17 cellular contexts compared by ENCODE assay signal in the genomic region with DNA sequence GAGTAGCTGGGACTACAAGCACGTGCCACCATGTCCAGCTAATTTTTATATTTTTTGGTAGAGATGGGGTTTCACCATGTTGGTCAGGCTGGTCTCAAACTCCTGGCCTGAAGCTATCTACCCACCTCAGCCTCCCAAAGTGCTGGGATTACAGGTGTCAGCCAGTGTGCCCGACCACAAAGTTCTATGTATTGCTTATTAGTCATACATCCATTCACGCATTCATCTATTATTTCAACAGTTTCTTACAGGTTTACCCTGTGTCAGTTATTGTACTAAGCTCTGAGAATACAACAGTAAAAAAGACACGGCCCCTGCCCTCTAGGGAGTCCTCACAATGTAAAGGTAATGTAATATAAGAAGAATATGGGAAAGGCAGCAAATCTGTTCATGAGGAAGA.
DNase-seq lines count a peak whose midpoint lies in the region; ATAC-seq and TF ChIP-seq lines count a peak whose summit lies in the region.
"Had no signal": no experiment of that assay in that cellular context is flagged by ENCODE, and none has a peak within 500 bp of the region (broad histone marks: within the 10 kb centered on the region; RNA-seq: fewer than 3 reads in every experiment).

No MANE protein-coding gene starts in this region.

- no peaks in the 10 kb centered on the region for H3K4me1 Mint-ChIP-seq in MCF 10A (ENCODE audit: insufficient read depth, unreplicated experiment)

- no peak overlapping the region for H2BK5ac ChIP-seq in mesendoderm (ENCODE audit: low read length)

- H3K56ac ChIP-seq in mesendoderm (ENCODE audit: low read length), result no peak overlapping the region

- H2BK15ac ChIP-seq in mesendoderm (replicated peaks; ENCODE audit: low read depth), result no peak overlapping the region

- H3K9me3 ChIP-seq in breast epithelium (no peaks in the 10 kb centered on the region), RWPE2 (ENCODE audit: severe bottlenecking) (no peaks in the 10 kb centered on the region)
- H3K9me3 ChIP-seq: BE2C had no signal

- DNase-seq in MCF 10A (ENCODE audit: unreplicated experiment) (peak; percentile 18), breast epithelium (ENCODE audit: low spot score in 2 of 2) (no peak), HT1080 (ENCODE audit: low read depth) (peak; percentile 9), RWPE2 (ENCODE audit: low spot score) (no peak), epithelial cell of esophagus (ENCODE audit: low read depth) (peak; percentile 32), HUDEP-2 (lab: John Stamatoyannopoulos, UW; ENCODE audit: unreplicated experiment in 76 of 76) (no peak), mesendoderm (no peak)
- DNase-seq: ACHN; BE2C; C1 segment of cervical spinal cord; CD4-positive, CD25-positive, alpha-beta regulatory T cell; CD8-positive, alpha-beta memory T cell; COR-L47; DMS 273 treated with DMSO at 0.1 percent for 48 hours; GDM1; H9 had no signal

- no TSS peak for BruUV-seq in MCF 10A (replicated peaks; lab: Mats Ljungman, UMichigan)

- peak; percentile 27; the same call in 1 of the 3 replicates for ATAC-seq in RWPE2 (ENCODE audit: low read depth)
- no peak for ATAC-seq in GM19035 (IDR thresholded peaks at IDR 0.05; ENCODE audit: unreplicated experiment)

- H4K8ac ChIP-seq in mesendoderm (ENCODE audit: low read depth, low read length), result no peak overlapping the region

- H3K9ac ChIP-seq in mesendoderm (ENCODE audit: low read length), result no peak overlapping the region

- H3K4me1 ChIP-seq in breast epithelium (no peaks in the 10 kb centered on the region), RWPE2 (ENCODE audit: insufficient read depth, poor library complexity, severe bottlenecking) (no peaks in the 10 kb centered on the region), mesendoderm (ENCODE audit: control insufficient read depth, low read depth, low read length) (no peaks in the 10 kb centered on the region)
- H3K4me1 ChIP-seq: BE2C had no signal

- no peaks in the 10 kb centered on the region for H3K79me2 ChIP-seq in mesendoderm (ENCODE audit: control insufficient read depth, insufficient read depth, low read length)

- no peak for TF ChIP-seq CTCF in MCF 10A (IDR thresholded peaks at IDR 0.05; ENCODE audit: unreplicated experiment)
- TF ChIP-seq CTCF in breast epithelium (IDR thresholded peaks at IDR 0.05), result no peak
- TF ChIP-seq CTCF in RWPE2 (IDR thresholded peaks at IDR 0.05; ENCODE audit: poor library complexity, severe bottlenecking), result no peak
- TF ChIP-seq CTCF in epithelial cell of esophagus (IDR thresholded peaks at IDR 0.05; ENCODE audit: insufficient read depth, low read depth, low read length, missing control alignments), result no peak

- no peak overlapping the region for H3K23ac ChIP-seq in mesendoderm (ENCODE audit: low read length)

- no peak overlapping the region for H3K27ac ChIP-seq in breast epithelium
- no peak overlapping the region for H3K27ac ChIP-seq in RWPE2 (ENCODE audit: poor library complexity, severe bottlenecking)
- no peak overlapping the region for H3K27ac ChIP-seq in mesendoderm (ENCODE audit: low read depth, low read length)

- no peaks in the 10 kb centered on the region for H3K27me3 Mint-ChIP-seq in MCF 10A (ENCODE audit: insufficient read depth, unreplicated experiment)
- H3K27me3 Mint-ChIP-seq: CD4-positive, CD25-positive, alpha-beta regulatory T cell; CD8-positive, alpha-beta memory T cell had no signal

- H3K4me3 ChIP-seq in breast epithelium (no peak overlapping the region), RWPE2 (ENCODE audit: severe bottlenecking) (no peak overlapping the region), epithelial cell of esophagus (ENCODE audit: low read length) (no peak overlapping the region), mesendoderm (ENCODE audit: low read length) (no peak overlapping the region)

- no peaks in the 10 kb centered on the region for H3K36me3 ChIP-seq in breast epithelium
- no peaks in the 10 kb centered on the region for H3K36me3 ChIP-seq in RWPE2 (ENCODE audit: low read depth)
- no peaks in the 10 kb centered on the region for H3K36me3 ChIP-seq in mesendoderm (ENCODE audit: control insufficient read depth, insufficient read depth, low read length)
- H3K36me3 ChIP-seq: BE2C had no signal

- H3K36me3 Mint-ChIP-seq in MCF 10A (ENCODE audit: insufficient read depth, unreplicated experiment), result no peaks in the 10 kb centered on the region
- H3K36me3 Mint-ChIP-seq: CD4-positive, CD25-positive, alpha-beta regulatory T cell had no signal

- no peak overlapping the region for H2BK120ac ChIP-seq in mesendoderm (ENCODE audit: low read depth, low read length)

- intact Hi-C loops in MCF 10A (cut with micrococcal nuclease) (no loop called here), breast epithelium (cut with DNase I; ENCODE audit: low total_unique reads) (no loop called here)

- POLR2A ChIA-PET in MCF 10A (lab: Yijun Ruan, JAX), result interaction anchor here (0.8 kb wide), 1 partner anchor 35 kb away, joined by 3 read pairs; no protein-coding TSS in a partner anchor

- no peaks in the 10 kb centered on the region for H3K79me1 ChIP-seq in mesendoderm (ENCODE audit: low read length)

- no peak overlapping the region for H3K4ac ChIP-seq in mesendoderm (ENCODE audit: low read depth, low read length)

- CTCF ChIA-PET in MCF 10A (lab: Yijun Ruan, JAX), result interaction anchor here (0.6 kb wide), 1 partner anchor 573 kb away, joined by 3 read pairs; no protein-coding TSS in a partner anchor

- H4K5ac ChIP-seq in mesendoderm (ENCODE audit: low read length), result no peak overlapping the region

- no peak for TF ChIP-seq POLR2A in breast epithelium (IDR thresholded peaks at IDR 0.05)

- H3K4me2 ChIP-seq in mesendoderm (ENCODE audit: low read length), result no peak overlapping the region

- WGBS in mesendoderm (ENCODE audit: extremely low coverage, insufficient coverage, low lambda C conversion rate), result no CpG with 5 or more reads among the region's 4 CpGs

- H3K27me3 ChIP-seq in breast epithelium (no peaks in the 10 kb centered on the region), RWPE2 (ENCODE audit: insufficient read depth, poor library complexity, severe bottlenecking) (no peaks in the 10 kb centered on the region), mesendoderm (ENCODE audit: insufficient read depth, low read length, poor library complexity) (no peaks in the 10 kb centered on the region)
- H3K27me3 ChIP-seq: BE2C had no signal

- no peak overlapping the region for H3K18ac ChIP-seq in mesendoderm (ENCODE audit: low read length)

- H3K9me3 Mint-ChIP-seq in MCF 10A (ENCODE audit: unreplicated experiment), result no peaks in the 10 kb centered on the region
- H3K9me3 Mint-ChIP-seq: CD4-positive, CD25-positive, alpha-beta regulatory T cell; CD8-positive, alpha-beta memory T cell; H9 had no signal

- no peak overlapping the region for H3K4me3 Mint-ChIP-seq in MCF 10A (ENCODE audit: unreplicated experiment)
- H3K4me3 Mint-ChIP-seq: CD4-positive, CD25-positive, alpha-beta regulatory T cell; CD8-positive, alpha-beta memory T cell; H9 had no signal

- no peak overlapping the region for H2AK5ac ChIP-seq in mesendoderm (ENCODE audit: low read length)

- no peak overlapping the region for H3K27ac Mint-ChIP-seq in MCF 10A (ENCODE audit: low read depth, unreplicated experiment)

Comparison
In these comparisons a context has a peak if more than half of its experiments do, and no peak if none do; other contexts are left out.
1. DNase-seq: peak in MCF 10A (single experiment), HT1080 (single experiment) and epithelial cell of esophagus (single experiment); none in breast epithelium (0 of 2), RWPE2 (single experiment), HUDEP-2 (0 of 76) and mesendoderm (single experiment).